In genomic region chrX:78329486-78329885, GRCh38 we compare ENCODE assay signal across 1 cellular context.
TF ChIP-seq lines count a peak whose summit lies in the region.

No MANE protein-coding gene starts in this region.

TF ChIP-seq in HepG2, 621 proteins besides CTCF, POLR2A, EP300 and RAD21:
- no peak for TF ChIP-seq ZBTB44 (CRISPR knock-in tag; IDR thresholded peaks at IDR 0.05)
- no peak for TF ChIP-seq GPN1 (CRISPR knock-in tag; IDR thresholded peaks at IDR 0.05; ENCODE audit: borderline replicate concordance)
